8 cellular contexts compared by ENCODE assay signal in genomic region chr9:107487521-107488399, GRCh38. TPM values are rescaled to one million over a fixed set of nuclear protein-coding genes. Genes with fewer than 3 reads are reported as not detected.
DNase-seq lines count a peak whose midpoint lies in the region; ATAC-seq, FAIRE-seq and TF ChIP-seq lines count a peak whose summit lies in the region.

No MANE protein-coding gene starts in this region.

- H3K27me3 ChIP-seq in BE2C (peaks cover 34% of the 10 kb centered on the region), body of pancreas (no peaks in the 10 kb centered on the region), keratinocyte (ENCODE audit: control insufficient read depth, extremely low read depth, insufficient read depth, low read length) (no peaks in the 10 kb centered on the region)

- no peaks in the 10 kb centered on the region for H3K36me3 Mint-ChIP-seq in stimulated activated memory B cell treated with anti-CD40 and anti-IgM and Interleukin-4, amounts not matched to agents 10 μg/mL and 1 μg/mL and 100 μg/mL, for 72 hours

- H3K9me1 ChIP-seq in keratinocyte (ENCODE audit: control insufficient read depth, extremely low read depth, insufficient read depth, low read length) = no peaks in the 10 kb centered on the region

- H3K4me3 ChIP-seq in BE2C (ENCODE audit: low read depth, low read length) (peak overlapping the region; percentile 54), body of pancreas (peak overlapping the region in 1 of 2 donors; percentile 24), keratinocyte (ENCODE audit: control insufficient read depth in 2 of 3, extremely low read depth in 1 of 3, insufficient read depth in 2 of 3, low read depth in 1 of 3, low read length in 3 of 3) (peak overlapping the region; percentile 93 to 99 (median 94))

- H3K4me2 ChIP-seq in keratinocyte (ENCODE audit: control insufficient read depth, extremely low read depth, insufficient read depth, low read depth, low read length) = peak overlapping the region; percentile 95

- 10% methylated on average over 89 of the region's 92 CpGs; no CpG with 5 or more reads in 1 of the 2 donors for WGBS in body of pancreas, 2 donors

- peak overlapping the region; percentile 71 for H3K4me3 Mint-ChIP-seq in stimulated activated memory B cell treated with anti-CD40 and anti-IgM and Interleukin-4, amounts not matched to agents 10 μg/mL and 1 μg/mL and 100 μg/mL, for 72 hours

- H3K79me2 ChIP-seq in keratinocyte (ENCODE audit: control insufficient read depth, insufficient read depth, low read length) = peaks cover 45% of the 10 kb centered on the region

- peak; percentile 69 for TF ChIP-seq CTCF in BE2C (IDR thresholded peaks at IDR 0.05; ENCODE audit: low read depth, low read length)
- TF ChIP-seq CTCF in body of pancreas (IDR thresholded peaks at IDR 0.05) = peak; percentile 16 to 55 (median 51)
- peak; percentile 55 to 88 (median 86) for TF ChIP-seq CTCF in keratinocyte (optimal IDR thresholded peaks at IDR 0.05 in 1 of 3, IDR thresholded peaks at IDR 0.05 in 1 of 3, conservative IDR thresholded peaks at IDR 0.05 in 1 of 3; ENCODE audit: extremely low read depth in 1 of 3, insufficient read depth in 2 of 3, low read length in 3 of 3)

- H4K20me1 ChIP-seq in keratinocyte (ENCODE audit: control insufficient read depth, extremely low read depth, insufficient read depth, low read length) = no peaks in the 10 kb centered on the region

- no peak overlapping the region for H3K27ac Mint-ChIP-seq in stimulated activated memory B cell treated with anti-CD40 and anti-IgM and Interleukin-4, amounts not matched to agents 10 μg/mL and 1 μg/mL and 100 μg/mL, for 72 hours

- intact Hi-C loops in body of pancreas (cut with DNase I) = loop anchor here (10.0 kb wide), 1 partner anchor 787 kb away; no protein-coding TSS in a partner anchor

- H3K4me1 Mint-ChIP-seq in stimulated activated memory B cell treated with anti-CD40 and anti-IgM and Interleukin-4, amounts not matched to agents 10 μg/mL and 1 μg/mL and 100 μg/mL, for 72 hours = peaks cover 31% of the 10 kb centered on the region

- dilution Hi-C loops in keratinocyte (cut with MboI; ENCODE audit: extremely low pct_ligation_motif_present, low sequenced_read_pairs) = no loop called here

- DNase-seq in BE2C (peak; percentile 64), body of pancreas (peak; percentile 53 to 60 (median 58)), keratinocyte (ENCODE audit: low read depth, low spot score) (no peak), RPMI8226 (no peak)
- DNase-seq in activated CD4-positive, CD25-positive, alpha-beta regulatory T cell treated with anti-CD3 and anti-CD28 coated beads, Interleukin-2, amount 50 U/mL, for 72 hours = no peak

- FAIRE-seq in keratinocyte (lab: Jason Lieb, UNC) = no peak

- peak; percentile 25 for ATAC-seq in HG03432 (IDR thresholded peaks at IDR 0.05; ENCODE audit: unreplicated experiment)
- ATAC-seq in body of pancreas = no peak
- ATAC-seq in stimulated activated memory B cell treated with anti-CD40 and anti-IgM and Interleukin-4, amounts not matched to agents 10 μg/mL and 1 μg/mL and 100 μg/mL, for 72 hours = no peak
- ATAC-seq in HG03565 (IDR thresholded peaks at IDR 0.05; ENCODE audit: unreplicated experiment) = no peak

- no peaks in the 10 kb centered on the region for H3K4me1 ChIP-seq in BE2C
- peaks cover 51% of the 10 kb centered on the region for H3K4me1 ChIP-seq in body of pancreas
- H3K4me1 ChIP-seq in keratinocyte (ENCODE audit: control insufficient read depth, extremely low read depth, insufficient read depth, low read length) = peaks cover 18% of the 10 kb centered on the region

- peaks cover 46% of the 10 kb centered on the region for H3K27me3 Mint-ChIP-seq in stimulated activated memory B cell treated with anti-CD40 and anti-IgM and Interleukin-4, amounts not matched to agents 10 μg/mL and 1 μg/mL and 100 μg/mL, for 72 hours

- no peaks in the 10 kb centered on the region for H3K9me3 Mint-ChIP-seq in stimulated activated memory B cell treated with anti-CD40 and anti-IgM and Interleukin-4, amounts not matched to agents 10 μg/mL and 1 μg/mL and 100 μg/mL, for 72 hours

- H3K36me3 ChIP-seq in BE2C = no peaks in the 10 kb centered on the region
- H3K36me3 ChIP-seq in body of pancreas (replicated peaks in 1 of 2; ENCODE audit: insufficient read depth in 1 of 2, low read depth in 2 of 2) = no peaks in the 10 kb centered on the region
- H3K36me3 ChIP-seq in keratinocyte (ENCODE audit: control insufficient read depth in 2 of 2, extremely low read depth in 1 of 2, insufficient read depth in 2 of 2, low read length in 2 of 2) = peaks cover 4 to 21% of the 10 kb centered on the region in 2 experiments

- H3K9me3 ChIP-seq in BE2C (no peaks in the 10 kb centered on the region), body of pancreas (no peaks in the 10 kb centered on the region), keratinocyte (ENCODE audit: control insufficient read depth, low read depth, low read length) (no peaks in the 10 kb centered on the region)

- peak overlapping the region; percentile 97 for H3K9ac ChIP-seq in keratinocyte (ENCODE audit: control insufficient read depth, extremely low read depth, insufficient read depth, low read length)

- TF ChIP-seq POLR2A in body of pancreas (IDR thresholded peaks at IDR 0.05) = no peak

- H3K27ac ChIP-seq in body of pancreas (peak overlapping the region in 3 of 4 donors; percentile 43 to 75 (median 67)), keratinocyte (ENCODE audit: control insufficient read depth, insufficient read depth, low read length) (peak overlapping the region; percentile 95)

- H2AFZ ChIP-seq in keratinocyte (ENCODE audit: control insufficient read depth, low read length) = peak overlapping the region; percentile 6

RNA-seq across cellular contexts. Expression of gene KLF4, which starts 1.8 kb away (rescaled TPM):
- polyA plus RNA-seq in BE2C (2012; ENCODE audit: insufficient read depth, insufficient read length, low read depth) = 0.19 TPM
- 10 to 100 TPM; 12.5 to 22.7 TPM for total RNA-seq in body of pancreas
- polyA plus RNA-seq in keratinocyte = 14.9 to 37.1 TPM (median 31.5 TPM) in 3 replicates
- polyA plus RNA-seq in keratinocyte (2011; ENCODE audit: low read depth) = 67.2 TPM
- polyA plus RNA-seq in keratinocyte (2011; cell fraction: cytosol; rRNA removed) = 18.0 and 23.0 TPM in 2 replicates
- polyA plus RNA-seq in keratinocyte (2011; cell fraction: nucleus; rRNA removed) = 61.1 and 62.6 TPM in 2 replicates
- polyA plus RNA-seq in keratinocyte (2012; ENCODE audit: low replicate concordance) = 23.9 and 198 TPM in 2 replicates
- 12.3 to 19.4 TPM (median 13.0 TPM) in 3 replicates for polyA minus RNA-seq in keratinocyte
- 38.8 TPM for polyA minus RNA-seq in keratinocyte (2011; cell fraction: cytosol; rRNA and poly(A)+ RNA removed)
- polyA minus RNA-seq in keratinocyte (2011; cell fraction: nucleus; rRNA and poly(A)+ RNA removed) = 40.1 and 45.6 TPM in 2 replicates

Comparison
In these comparisons a context has a peak if more than half of its experiments do, and no peak if none do; other contexts are left out.
1. DNase-seq: peak in BE2C (single experiment) and body of pancreas (4 of 4); none in keratinocyte (single experiment), RPMI8226 (single experiment) and activated CD4-positive, CD25-positive, alpha-beta regulatory T cell treated with anti-CD3 and anti-CD28 coated beads, Interleukin-2, amount 50 U/mL, for 72 hours (single experiment).
2. Peak in every context shown above with its lines, with median percentiles within 50 percentile points of each other: CTCF ChIP-seq.